In genomic region chr13:44637581-44637980, GRCh38 we compare ENCODE assay signal across 3 cellular contexts.
"Had no signal": no experiment of that assay in that cellular context is flagged by ENCODE, and none has a peak within 500 bp of the region (broad histone marks: within the 10 kb centered on the region; RNA-seq: fewer than 3 reads in every experiment).

No MANE protein-coding gene starts in this region.

- DNase-seq: IMR-90, KBM-7, KG1 had no signal
